Comparison of ENCODE assay signal across 1 cellular context in genomic region chr2:182713611-182714010, GRCh38.
TF ChIP-seq lines count a peak whose summit lies in the region.

No MANE protein-coding gene starts in this region.

TF ChIP-seq in WTC11, 78 proteins besides CTCF, POLR2A, EP300 and RAD21 (continued from another document):
- no peak for TF ChIP-seq ZSCAN18 (CRISPR knock-in tag; IDR thresholded peaks at IDR 0.05)
- TF ChIP-seq SMAD4 (CRISPR knock-in tag; IDR thresholded peaks at IDR 0.05): no peak
- TF ChIP-seq PRDM15 (CRISPR knock-in tag; IDR thresholded peaks at IDR 0.05): no peak
- TF ChIP-seq GRHL2 (CRISPR knock-in tag; IDR thresholded peaks at IDR 0.05; ENCODE audit: insufficient replicate concordance, severe bottlenecking): no peak
- no peak for TF ChIP-seq PREB (CRISPR knock-in tag; IDR thresholded peaks at IDR 0.05; ENCODE audit: borderline replicate concordance)
- TF ChIP-seq NR1H2 (CRISPR knock-in tag; IDR thresholded peaks at IDR 0.05): no peak
- no peak for TF ChIP-seq KAT7 (CRISPR knock-in tag; IDR thresholded peaks at IDR 0.05; ENCODE audit: borderline replicate concordance)
- TF ChIP-seq ZNF121 (CRISPR knock-in tag; IDR thresholded peaks at IDR 0.05): no peak
- TF ChIP-seq NFE2L1 (CRISPR knock-in tag; IDR thresholded peaks at IDR 0.05): no peak
- no peak for TF ChIP-seq ZBTB21 (CRISPR knock-in tag; IDR thresholded peaks at IDR 0.05; ENCODE audit: borderline replicate concordance)
- TF ChIP-seq CREB1 (CRISPR knock-in tag; IDR thresholded peaks at IDR 0.05): no peak
